ENCODE assay signal across 14 cellular contexts in the genomic region with DNA sequence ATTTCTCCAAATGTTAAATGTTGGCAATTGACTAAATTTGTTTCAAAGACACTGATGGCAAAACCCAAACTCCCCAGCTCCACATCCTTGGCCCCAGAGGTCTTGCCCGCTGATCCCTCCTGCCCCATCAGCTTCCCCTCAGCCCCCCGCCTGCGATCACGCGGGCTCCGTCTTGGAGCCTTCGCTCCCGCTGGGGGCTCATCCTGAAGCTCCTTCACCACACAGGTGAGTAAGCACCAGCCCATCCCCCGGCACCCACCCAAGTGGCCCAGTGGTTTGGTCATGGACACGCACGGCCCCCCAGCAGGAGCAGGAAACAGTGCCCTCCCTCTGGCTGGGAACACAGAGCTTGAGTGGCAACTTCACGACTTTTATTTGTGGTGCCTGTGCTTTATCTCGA. TPM values are rescaled to one million over a fixed set of nuclear protein-coding genes. Genes with fewer than 3 reads are reported as not detected.
DNase-seq lines count a peak whose midpoint lies in the region; ATAC-seq, FAIRE-seq and TF ChIP-seq lines count a peak whose summit lies in the region.
"Had no signal": no experiment of that assay in that cellular context is flagged by ENCODE, and none has a peak within 500 bp of the region (broad histone marks: within the 10 kb centered on the region; RNA-seq: fewer than 3 reads in every experiment).

No MANE protein-coding gene starts in this region.

- H3K27me3 ChIP-seq in left ventricle myocardium inferior (ENCODE audit: low read depth) (peaks cover 12% of the 10 kb centered on the region), HepG2 (ENCODE audit: control insufficient read depth in 1 of 2, insufficient read depth in 2 of 2, low read length in 2 of 2) (no peaks in the 10 kb centered on the region), spleen (replicated peaks in 1 of 7) (peaks cover 0 to 28% (median 16%) of the 10 kb centered on the region in 7 donors)

- no TSS peak for BruUV-seq in HepG2 (replicated peaks; lab: Mats Ljungman, UMichigan)

- in situ Hi-C loops in HepG2 (cut with HindIII; ENCODE audit: extremely low pct_ligation_motif_present, low pct_unique_long_range_greater_than_20kb): no loop called here

- TF ChIP-seq POLR2A in HepG2 (IDR thresholded peaks at IDR 0.05; ENCODE audit: insufficient read depth in 1 of 2, low read depth in 2 of 2, low read length in 2 of 2) (no peak), spleen (IDR thresholded peaks at IDR 0.05) (no peak)

- peaks cover 6% of the 10 kb centered on the region; the same call in 1 of the 2 replicates for H4K20me1 ChIP-seq in HepG2 (ENCODE audit: insufficient read depth, low read length)

- CTCF ChIA-PET in HepG2 (lab: Yijun Ruan, JAX; ENCODE audit: low intra/inter-chr PET ratio, low total read pairs): no interaction called here

- no peak overlapping the region for H3K4me2 ChIP-seq in HepG2 (ENCODE audit: low read depth, low read length)
- H3K4me2 ChIP-seq: BLaER1 treated with 17β-estradiol and CSF1 and Interleukin-3, amounts not matched to agents 10 nM and 100 nM had no signal

- TF ChIP-seq RAD21 in HepG2 (CRISPR knock-in tag; IDR thresholded peaks at IDR 0.05): no peak

- H3K27me3 Mint-ChIP-seq in T-helper 17 cell: peaks cover 33% of the 10 kb centered on the region

- FAIRE-seq in HepG2 (lab: Jason Lieb, UNC): no peak

- H3K27ac ChIP-seq in left ventricle myocardium inferior (replicated peaks) (peak overlapping the region; percentile 14), HepG2 (ENCODE audit: extremely low read length, insufficient read depth, low read length) (no peak overlapping the region), spleen (no peak overlapping the region), caudate nucleus (ENCODE audit: low read depth, low read length) (no peak overlapping the region)
- H3K27ac ChIP-seq: BLaER1 treated with 17β-estradiol and CSF1 and Interleukin-3, amounts not matched to agents 10 nM and 100 nM; HL-60 had no signal

- no peak for TF ChIP-seq CTCF in left ventricle myocardium inferior (IDR thresholded peaks at IDR 0.05; ENCODE audit: borderline replicate concordance)
- no peak for TF ChIP-seq CTCF in HepG2 (CRISPR knock-in tag; IDR thresholded peaks at IDR 0.05)
- TF ChIP-seq CTCF in spleen (IDR thresholded peaks at IDR 0.05 in 8 of 11, conservative IDR thresholded peaks at IDR 0.05 in 3 of 11): no peak

- 90% methylated on average over 13 of the region's 13 CpGs for WGBS in HepG2 (ENCODE audit: low lambda C conversion rate)
- 85 to 98% (median 87%) methylated on average over 11 to 13 of the region's 13 CpGs for WGBS in spleen, 5 donors

- POLR2A ChIA-PET in HepG2 (lab: Yijun Ruan, JAX): no interaction called here

- H3K79me2 ChIP-seq in HepG2 (ENCODE audit: insufficient read depth, low read length): no peaks in the 10 kb centered on the region

- peaks cover 25% of the 10 kb centered on the region for H3K4me1 Mint-ChIP-seq in T-helper 17 cell

- TF ChIP-seq EP300 in HepG2 (IDR thresholded peaks at IDR 0.05; ENCODE audit: low read depth in 2 of 2, low read length in 2 of 2) (no peak), HepG2 (CRISPR knock-in tag; IDR thresholded peaks at IDR 0.05; ENCODE audit: borderline replicate concordance) (no peak)

- intact Hi-C loops in left ventricle myocardium inferior (cut with micrococcal nuclease) (no loop called here), left ventricle myocardium superior (cut with micrococcal nuclease) (no loop called here), HepG2 (cut with micrococcal nuclease; ENCODE audit: unreplicated experiment) (no loop called here), spleen (cut with DNase I; ENCODE audit: low total_unique reads) (no loop called here)

- H3K36me3 ChIP-seq in left ventricle myocardium inferior (peaks cover 43% of the 10 kb centered on the region), HepG2 (replicated peaks in 1 of 2; ENCODE audit: control insufficient read depth in 1 of 2, insufficient read depth in 2 of 2, low read length in 2 of 2) (peaks cover 3 to 12% of the 10 kb centered on the region in 2 experiments; a peak in 4 of 5 replicates), spleen (peaks cover 0 to 57% (median 41%) of the 10 kb centered on the region in 6 donors)

- H3K9me3 ChIP-seq in left ventricle myocardium inferior (replicated peaks): no peaks in the 10 kb centered on the region
- no peaks in the 10 kb centered on the region for H3K9me3 ChIP-seq in T-helper 17 cell (ENCODE audit: control insufficient read depth, low read length, poor library complexity, severe bottlenecking)
- H3K9me3 ChIP-seq in HepG2 (ENCODE audit: low read length): no peaks in the 10 kb centered on the region
- H3K9me3 ChIP-seq in spleen: no peaks in the 10 kb centered on the region
- H3K9me3 ChIP-seq: BLaER1 treated with 17β-estradiol and CSF1 and Interleukin-3, amounts not matched to agents 10 nM and 100 nM had no signal

- H3K27ac Mint-ChIP-seq in T-helper 17 cell: no peak overlapping the region
- H3K27ac Mint-ChIP-seq: CD4-positive, CD25-positive, alpha-beta regulatory T cell had no signal

- H3K36me3 Mint-ChIP-seq in T-helper 17 cell (ENCODE audit: low read depth): peaks cover 17% of the 10 kb centered on the region

- DNase-seq in left ventricle myocardium inferior (no peak), left ventricle myocardium superior (no peak), T-helper 17 cell (no peak), HepG2 (ENCODE audit: low spot score) (no peak), spleen (peak; percentile 71), GF-D8 (lab: John Stamatoyannopoulos, UW) (no peak), caudate nucleus (lab: John Stamatoyannopoulos, UW) (no peak)
- no peak for DNase-seq in NK-92 treated with Interleukin-12 subunit alpha and Interleukin-12 subunit beta, amount 100 ng/mL, for 24 hours (lab: John Stamatoyannopoulos, UW)
- DNase-seq: ACHN; CD4-positive, CD25-positive, alpha-beta regulatory T cell had no signal

- H3K4me1 ChIP-seq in left ventricle myocardium inferior: peaks cover 42% of the 10 kb centered on the region
- no peaks in the 10 kb centered on the region for H3K4me1 ChIP-seq in HepG2 (ENCODE audit: insufficient read depth, low read length)
- H3K4me1 ChIP-seq in spleen: peaks cover 19 to 37% (median 27%) of the 10 kb centered on the region in 6 donors

- H3K4me3 ChIP-seq in left ventricle myocardium inferior (no peak overlapping the region), HepG2 (replicated peaks in 1 of 3; ENCODE audit: insufficient read depth in 1 of 3, low read depth in 2 of 3, low read length in 3 of 3) (no peak overlapping the region), spleen (no peak overlapping the region)
- H3K4me3 ChIP-seq: BLaER1 treated with 17β-estradiol and CSF1 and Interleukin-3, amounts not matched to agents 10 nM and 100 nM had no signal

- H3K9ac ChIP-seq in HepG2 (ENCODE audit: insufficient read depth, low read depth, low read length): no peak overlapping the region
- H3K9ac ChIP-seq: BLaER1 treated with 17β-estradiol and CSF1 and Interleukin-3, amounts not matched to agents 10 nM and 100 nM had no signal

- H2AFZ ChIP-seq in HepG2 (ENCODE audit: low read length): no peak overlapping the region

- peak overlapping the region; percentile 28 for H3K4me3 Mint-ChIP-seq in T-helper 17 cell

- ATAC-seq in left ventricle myocardium superior (no peak), T-helper 17 cell (no peak), HepG2 (no peak)
- ATAC-seq: HCT116 had no signal

RNA-seq across cellular contexts. Expression of a gene that starts 14.9 kb away (rescaled TPM):
- total RNA-seq in left ventricle myocardium inferior (0.88 TPM), left ventricle myocardium superior (2.7 TPM), T-helper 17 cell (1 to 10 TPM; 1.8 to 3.3 TPM), HepG2 (2016; rRNA removed; fragmentation: Illumina TruSeq; extraction: Trizol) (2.3 and 3.0 TPM in 2 replicates), spleen (1 to 10 TPM in 5 of 7 donors, under 1 TPM in 1, not detected in 1; 0.37 to 3.4 (median 2.2) TPM)
- 0.79 and 0.91 TPM in 2 replicates for total RNA-seq in HepG2 (2016; cell fraction: cytosol; rRNA removed; fragmentation: Illumina TruSeq; extraction: Trizol; ENCODE audit: low read depth)
- 1.4 and 2.2 TPM in 2 replicates for total RNA-seq in HepG2 (2016; cell fraction: insoluble cytoplasmic fraction; rRNA removed; fragmentation: Illumina TruSeq; extraction: Trizol)
- 2.6 and 2.9 TPM in 2 replicates for total RNA-seq in HepG2 (2016; cell fraction: membrane; rRNA removed; fragmentation: Illumina TruSeq; extraction: Trizol)
- 0.84 and 1.3 TPM in 2 replicates for total RNA-seq in HepG2 (2016; cell fraction: nucleus; rRNA removed; fragmentation: Illumina TruSeq; extraction: Trizol)
- polyA plus RNA-seq in HepG2 (2011; rRNA removed) (6.3 and 6.6 TPM in 2 replicates), spleen (1 to 10 TPM; 5.2 to 5.3 (median 5.3) TPM)
- 3.0 and 4.2 TPM in 2 replicates for polyA plus RNA-seq in HepG2 (2011; cell fraction: cytosol; rRNA removed)
- polyA plus RNA-seq in HepG2 (2011; cell fraction: nucleus; rRNA removed): 27.8 and 31.9 TPM in 2 replicates
- polyA plus RNA-seq in HepG2 (2012): 5.0 and 6.5 TPM in 2 replicates
- polyA plus RNA-seq in HepG2 (2016; cell fraction: cytosol; fragmentation: Illumina TruSeq; extraction: Trizol; ENCODE audit: low read depth): 1.6 and 1.7 TPM in 2 replicates
- polyA plus RNA-seq in HepG2 (2016; cell fraction: insoluble cytoplasmic fraction; fragmentation: Illumina TruSeq; extraction: Trizol; ENCODE audit: low read depth): 1.4 and 2.0 TPM in 2 replicates
- polyA plus RNA-seq in HepG2 (2016; cell fraction: membrane; fragmentation: Illumina TruSeq; extraction: Trizol; ENCODE audit: low read depth): 2.0 TPM in 2 replicates
- 6.3 and 7.4 TPM in 2 replicates for polyA plus RNA-seq in HepG2 (2016; cell fraction: nucleus; fragmentation: Illumina TruSeq; extraction: Trizol; ENCODE audit: insufficient read depth, low read depth)
- 4.0 and 6.3 TPM in 2 replicates for polyA minus RNA-seq in HepG2 (2011; rRNA and poly(A)+ RNA removed; ENCODE audit: low replicate concordance)
- 0.88 and 1.4 TPM in 2 replicates for polyA minus RNA-seq in HepG2 (2011; cell fraction: cytosol; rRNA and poly(A)+ RNA removed)
- polyA minus RNA-seq in HepG2 (2011; cell fraction: nucleus; rRNA and poly(A)+ RNA removed): 3.4 and 3.7 TPM in 2 replicates

RNA-seq across cellular contexts. Expression of a gene that starts 26.9 kb away (rescaled TPM):
- 228 TPM for total RNA-seq in left ventricle myocardium inferior
- total RNA-seq in left ventricle myocardium superior: 141 TPM
- 100 to 1,000 TPM; 133 to 173 TPM for total RNA-seq in T-helper 17 cell
- total RNA-seq in HepG2 (2016; rRNA removed; fragmentation: Illumina TruSeq; extraction: Trizol): 13.0 and 29.7 TPM in 2 replicates
- 8.7 and 9.6 TPM in 2 replicates for total RNA-seq in HepG2 (2016; cell fraction: cytosol; rRNA removed; fragmentation: Illumina TruSeq; extraction: Trizol; ENCODE audit: low read depth)
- total RNA-seq in HepG2 (2016; cell fraction: insoluble cytoplasmic fraction; rRNA removed; fragmentation: Illumina TruSeq; extraction: Trizol): 10.7 and 30.4 TPM in 2 replicates
- total RNA-seq in HepG2 (2016; cell fraction: membrane; rRNA removed; fragmentation: Illumina TruSeq; extraction: Trizol): 16.0 and 19.8 TPM in 2 replicates
- total RNA-seq in HepG2 (2016; cell fraction: nucleus; rRNA removed; fragmentation: Illumina TruSeq; extraction: Trizol): 33.8 and 39.8 TPM in 2 replicates
- 30.3 and 40.4 TPM in 2 replicates for polyA plus RNA-seq in HepG2 (2011; rRNA removed)
- polyA plus RNA-seq in HepG2 (2011; cell fraction: cytosol; rRNA removed): 13.1 and 19.7 TPM in 2 replicates
- polyA plus RNA-seq in HepG2 (2011; cell fraction: nucleus; rRNA removed): 234 and 309 TPM in 2 replicates
- polyA plus RNA-seq in HepG2 (2012): 30.8 and 39.8 TPM in 2 replicates
- polyA plus RNA-seq in HepG2 (2016; cell fraction: cytosol; fragmentation: Illumina TruSeq; extraction: Trizol; ENCODE audit: low read depth): 16.9 and 17.6 TPM in 2 replicates
- polyA plus RNA-seq in HepG2 (2016; cell fraction: insoluble cytoplasmic fraction; fragmentation: Illumina TruSeq; extraction: Trizol; ENCODE audit: low read depth): 21.3 and 29.2 TPM in 2 replicates
- polyA plus RNA-seq in HepG2 (2016; cell fraction: membrane; fragmentation: Illumina TruSeq; extraction: Trizol; ENCODE audit: low read depth): 27.6 and 31.9 TPM in 2 replicates
- polyA plus RNA-seq in HepG2 (2016; cell fraction: nucleus; fragmentation: Illumina TruSeq; extraction: Trizol; ENCODE audit: insufficient read depth, low read depth): 194 and 196 TPM in 2 replicates
- polyA minus RNA-seq in HepG2 (2011; rRNA and poly(A)+ RNA removed; ENCODE audit: low replicate concordance): 20.6 and 25.3 TPM in 2 replicates
- polyA minus RNA-seq in HepG2 (2011; cell fraction: cytosol; rRNA and poly(A)+ RNA removed): 6.3 and 6.7 TPM in 2 replicates
- polyA minus RNA-seq in HepG2 (2011; cell fraction: nucleus; rRNA and poly(A)+ RNA removed): 22.7 and 26.5 TPM in 2 replicates
- 100 to 1,000 TPM in 5 of 7 donors, 10 to 100 TPM in 2; 88.2 to 193 (median 129) TPM for total RNA-seq in spleen
- polyA plus RNA-seq in spleen: 100 to 1,000 TPM in 2 of 3 donors, 10 to 100 TPM in 1; 98.2 to 292 (median 263) TPM

RNA-seq across cellular contexts. Expression of a gene that starts 27.6 kb away (rescaled TPM):
- total RNA-seq in left ventricle myocardium inferior (53.8 TPM), left ventricle myocardium superior (52.0 TPM), T-helper 17 cell (10 to 100 TPM; 11.3 to 12.9 TPM), HepG2 (2016; rRNA removed; fragmentation: Illumina TruSeq; extraction: Trizol) (19.1 and 21.5 TPM in 2 replicates), spleen (10 to 100 TPM; 15.3 to 31.5 (median 17.9) TPM)
- total RNA-seq in HepG2 (2016; cell fraction: cytosol; rRNA removed; fragmentation: Illumina TruSeq; extraction: Trizol; ENCODE audit: low read depth): 7.5 and 7.8 TPM in 2 replicates
- total RNA-seq in HepG2 (2016; cell fraction: insoluble cytoplasmic fraction; rRNA removed; fragmentation: Illumina TruSeq; extraction: Trizol): 15.8 and 21.1 TPM in 2 replicates
- total RNA-seq in HepG2 (2016; cell fraction: membrane; rRNA removed; fragmentation: Illumina TruSeq; extraction: Trizol): 11.8 and 12.8 TPM in 2 replicates
- total RNA-seq in HepG2 (2016; cell fraction: nucleus; rRNA removed; fragmentation: Illumina TruSeq; extraction: Trizol): 17.4 and 22.3 TPM in 2 replicates
- polyA plus RNA-seq in HepG2 (2011; rRNA removed) (13.4 and 16.6 TPM in 2 replicates), spleen (10 to 100 TPM in 1 of 3 donors, 1 to 10 TPM in 2; 4.6 to 13.5 (median 7.6) TPM)
- 9.7 and 11.4 TPM in 2 replicates for polyA plus RNA-seq in HepG2 (2011; cell fraction: cytosol; rRNA removed)
- 30.1 and 32.4 TPM in 2 replicates for polyA plus RNA-seq in HepG2 (2011; cell fraction: nucleus; rRNA removed)
- polyA plus RNA-seq in HepG2 (2012): 11.5 and 13.1 TPM in 2 replicates
- polyA plus RNA-seq in HepG2 (2016; cell fraction: cytosol; fragmentation: Illumina TruSeq; extraction: Trizol; ENCODE audit: low read depth): 4.2 and 4.4 TPM in 2 replicates
- polyA plus RNA-seq in HepG2 (2016; cell fraction: insoluble cytoplasmic fraction; fragmentation: Illumina TruSeq; extraction: Trizol; ENCODE audit: low read depth): 14.5 and 16.2 TPM in 2 replicates
- polyA plus RNA-seq in HepG2 (2016; cell fraction: membrane; fragmentation: Illumina TruSeq; extraction: Trizol; ENCODE audit: low read depth): 5.8 and 6.5 TPM in 2 replicates
- polyA plus RNA-seq in HepG2 (2016; cell fraction: nucleus; fragmentation: Illumina TruSeq; extraction: Trizol; ENCODE audit: insufficient read depth, low read depth): 30.4 and 34.3 TPM in 2 replicates
- polyA minus RNA-seq in HepG2 (2011; rRNA and poly(A)+ RNA removed; ENCODE audit: low replicate concordance): 35.2 and 54.3 TPM in 2 replicates
- polyA minus RNA-seq in HepG2 (2011; cell fraction: cytosol; rRNA and poly(A)+ RNA removed): 8.1 and 16.8 TPM in 2 replicates
- polyA minus RNA-seq in HepG2 (2011; cell fraction: nucleus; rRNA and poly(A)+ RNA removed): 29.1 and 32.1 TPM in 2 replicates

RNA-seq across cellular contexts. Expression of a gene that starts 52.5 kb away (rescaled TPM):
- 0.30 TPM for total RNA-seq in left ventricle myocardium inferior
- not detected for total RNA-seq in left ventricle myocardium superior
- total RNA-seq in T-helper 17 cell: 10 to 100 TPM in 1 of 2 donors, 1 to 10 TPM in 1; 1.8 to 22.1 TPM
- total RNA-seq in HepG2 (2016; rRNA removed; fragmentation: Illumina TruSeq; extraction: Trizol): not detected in 2 replicates
- not detected in 2 replicates for total RNA-seq in HepG2 (2016; cell fraction: cytosol; rRNA removed; fragmentation: Illumina TruSeq; extraction: Trizol; ENCODE audit: low read depth)
- not detected in 2 replicates for total RNA-seq in HepG2 (2016; cell fraction: insoluble cytoplasmic fraction; rRNA removed; fragmentation: Illumina TruSeq; extraction: Trizol)
- not detected in 2 replicates for total RNA-seq in HepG2 (2016; cell fraction: membrane; rRNA removed; fragmentation: Illumina TruSeq; extraction: Trizol)
- total RNA-seq in HepG2 (2016; cell fraction: nucleus; rRNA removed; fragmentation: Illumina TruSeq; extraction: Trizol): not detected in 2 replicates
- polyA plus RNA-seq in HepG2 (2011; rRNA removed): 0.05 and 0.08 TPM in 2 replicates
- 0.03 TPM in 1 of 2 replicates, not detected in the other for polyA plus RNA-seq in HepG2 (2011; cell fraction: cytosol; rRNA removed)
- 0.05 TPM in 1 of 2 replicates, not detected in the other for polyA plus RNA-seq in HepG2 (2011; cell fraction: nucleus; rRNA removed)
- 0.13 TPM in 1 of 2 replicates, not detected in the other for polyA plus RNA-seq in HepG2 (2012)
- polyA plus RNA-seq in HepG2 (2016; cell fraction: cytosol; fragmentation: Illumina TruSeq; extraction: Trizol; ENCODE audit: low read depth): not detected in 2 replicates
- polyA plus RNA-seq in HepG2 (2016; cell fraction: insoluble cytoplasmic fraction; fragmentation: Illumina TruSeq; extraction: Trizol; ENCODE audit: low read depth): not detected in 2 replicates
- not detected in 2 replicates for polyA plus RNA-seq in HepG2 (2016; cell fraction: membrane; fragmentation: Illumina TruSeq; extraction: Trizol; ENCODE audit: low read depth)
- polyA plus RNA-seq in HepG2 (2016; cell fraction: nucleus; fragmentation: Illumina TruSeq; extraction: Trizol; ENCODE audit: insufficient read depth, low read depth): not detected in 2 replicates
- polyA minus RNA-seq in HepG2 (2011; rRNA and poly(A)+ RNA removed; ENCODE audit: low replicate concordance): 0.30 and 0.75 TPM in 2 replicates
- not detected in 2 replicates for polyA minus RNA-seq in HepG2 (2011; cell fraction: cytosol; rRNA and poly(A)+ RNA removed)
- not detected in 2 replicates for polyA minus RNA-seq in HepG2 (2011; cell fraction: nucleus; rRNA and poly(A)+ RNA removed)
- 1 to 10 TPM; 1.3 to 3.8 (median 1.7) TPM for total RNA-seq in spleen
- polyA plus RNA-seq in spleen: under 1 TPM; 0.09 to 0.41 (median 0.35) TPM
- total RNA-seq: H4 had no signal
- polyA plus RNA-seq: CD4-positive, CD25-positive, alpha-beta regulatory T cell had no signal

RNA-seq across cellular contexts. Expression of a gene that starts 58.4 kb away (rescaled TPM):
- total RNA-seq in left ventricle myocardium inferior (140 TPM), left ventricle myocardium superior (50.2 TPM), T-helper 17 cell (under 1 TPM in 1 of 2 donors, not detected in 1; 0.52 TPM), HepG2 (2016; rRNA removed; fragmentation: Illumina TruSeq; extraction: Trizol) (1.3 and 1.4 TPM in 2 replicates), spleen (1 to 10 TPM in 4 of 7 donors, not detected in 3; 1.3 to 5.4 (median 2.6) TPM)
- 0.91 and 3.3 TPM in 2 replicates for total RNA-seq in HepG2 (2016; cell fraction: cytosol; rRNA removed; fragmentation: Illumina TruSeq; extraction: Trizol; ENCODE audit: low read depth)
- 1.3 and 1.5 TPM in 2 replicates for total RNA-seq in HepG2 (2016; cell fraction: insoluble cytoplasmic fraction; rRNA removed; fragmentation: Illumina TruSeq; extraction: Trizol)
- total RNA-seq in HepG2 (2016; cell fraction: membrane; rRNA removed; fragmentation: Illumina TruSeq; extraction: Trizol): 3.2 and 3.6 TPM in 2 replicates
- total RNA-seq in HepG2 (2016; cell fraction: nucleus; rRNA removed; fragmentation: Illumina TruSeq; extraction: Trizol): 0.99 and 1.1 TPM in 2 replicates
- polyA plus RNA-seq in HepG2 (2011; rRNA removed) (1.3 and 2.4 TPM in 2 replicates), spleen (1 to 10 TPM in 1 of 3 donors, under 1 TPM in 2; 0.26 to 6.2 (median 0.94) TPM)
- 2.1 and 2.2 TPM in 2 replicates for polyA plus RNA-seq in HepG2 (2011; cell fraction: cytosol; rRNA removed)
- polyA plus RNA-seq in HepG2 (2011; cell fraction: nucleus; rRNA removed): 1.6 and 1.8 TPM in 2 replicates
- polyA plus RNA-seq in HepG2 (2012): 1.8 and 3.8 TPM in 2 replicates
- polyA plus RNA-seq in HepG2 (2016; cell fraction: cytosol; fragmentation: Illumina TruSeq; extraction: Trizol; ENCODE audit: low read depth): 3.1 and 3.6 TPM in 2 replicates
- polyA plus RNA-seq in HepG2 (2016; cell fraction: insoluble cytoplasmic fraction; fragmentation: Illumina TruSeq; extraction: Trizol; ENCODE audit: low read depth): 0.81 and 1.7 TPM in 2 replicates
- 2.3 and 3.5 TPM in 2 replicates for polyA plus RNA-seq in HepG2 (2016; cell fraction: membrane; fragmentation: Illumina TruSeq; extraction: Trizol; ENCODE audit: low read depth)
- polyA plus RNA-seq in HepG2 (2016; cell fraction: nucleus; fragmentation: Illumina TruSeq; extraction: Trizol; ENCODE audit: insufficient read depth, low read depth): 1.7 and 2.1 TPM in 2 replicates
- 0.64 and 6.2 TPM in 2 replicates for polyA minus RNA-seq in HepG2 (2011; rRNA and poly(A)+ RNA removed; ENCODE audit: low replicate concordance)
- polyA minus RNA-seq in HepG2 (2011; cell fraction: cytosol; rRNA and poly(A)+ RNA removed): 2.5 TPM in 1 of 2 replicates, not detected in the other
- 1.0 TPM in 1 of 2 replicates, not detected in the other for polyA minus RNA-seq in HepG2 (2011; cell fraction: nucleus; rRNA and poly(A)+ RNA removed)
- total RNA-seq: CD4-positive, CD25-positive, alpha-beta regulatory T cell had no signal
- polyA plus RNA-seq: CD4-positive, CD25-positive, alpha-beta regulatory T cell had no signal
